In the genomic region with DNA sequence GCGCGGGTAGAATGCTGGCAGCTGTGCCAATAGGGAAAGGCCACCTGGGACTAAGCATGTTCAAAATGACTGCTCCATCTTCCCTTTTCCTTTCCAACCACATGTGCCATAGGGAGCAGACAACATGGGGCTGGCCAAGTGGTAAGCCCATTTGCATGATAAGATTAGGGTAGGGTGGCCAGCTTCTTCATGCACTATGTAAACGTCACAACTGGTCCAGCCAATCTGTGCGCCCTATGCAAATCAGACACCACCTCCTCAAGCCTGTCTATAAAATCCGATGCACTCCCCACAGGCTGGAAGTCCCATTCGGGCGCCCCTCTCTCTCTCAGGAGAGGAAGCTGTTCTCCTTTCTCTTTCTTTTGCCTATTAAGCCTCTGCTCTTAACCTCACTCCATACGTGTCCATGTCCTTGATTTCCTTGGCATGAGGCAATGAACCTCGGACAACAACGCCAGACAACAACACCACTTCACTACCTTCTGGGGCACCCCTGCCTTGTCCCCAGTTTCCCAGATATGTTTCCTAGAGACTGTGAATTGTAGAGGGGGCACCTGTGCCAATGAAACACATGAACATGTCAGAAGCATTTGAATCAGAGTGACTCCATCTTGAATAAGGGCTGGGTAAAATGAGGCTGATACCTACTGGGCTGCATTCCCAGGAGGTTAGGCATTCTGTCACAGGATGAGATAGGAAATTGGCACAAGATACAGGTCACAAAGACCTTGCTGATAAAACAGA, we compare ENCODE assay signal across 1 cellular context.
A peak's percentile ranks its signal among the peaks of the same experiment; 100 is the strongest.
TF ChIP-seq lines count a peak whose summit lies in the region.

No MANE protein-coding gene starts in this region.

TF ChIP-seq in K562, 482 proteins besides CTCF, POLR2A, EP300 and RAD21 (continued from another document and continues in another):
- TF ChIP-seq CEBPZ (IDR thresholded peaks at IDR 0.05; ENCODE audit: borderline replicate concordance, low read depth, low read length) = no peak
- peak; percentile 78; the same call in 1 of the 2 replicates for TF ChIP-seq BACH1 (tag; IDR thresholded peaks at IDR 0.05)
- TF ChIP-seq U2AF2 (optimal IDR thresholded peaks at IDR 0.05; ENCODE audit: low read depth, low read length) = no peak
- TF ChIP-seq SRF (CRISPR knock-in tag; IDR thresholded peaks at IDR 0.05) = no peak
- no peak for TF ChIP-seq ADNP (tag; IDR thresholded peaks at IDR 0.05)
- TF ChIP-seq ARHGAP35 (IDR thresholded peaks at IDR 0.05; ENCODE audit: partially characterized antibody) = no peak
- peak in 1 of 2 experiments; percentile 46; a peak in 1 of 4 replicates for TF ChIP-seq HDAC1 (IDR thresholded peaks at IDR 0.05)
- TF ChIP-seq HMGN3 (IDR thresholded peaks at IDR 0.05; ENCODE audit: borderline replicate concordance, extremely low read depth, insufficient read length, low read depth, low read length) = no peak
- 0 out of 2 replicates have a peak, but pooled peaks have one; percentile 10 for TF ChIP-seq ZNF24 (IDR thresholded peaks at IDR 0.05)
- peak; percentile 39; the same call in 1 of the 2 replicates for TF ChIP-seq MTA1 (IDR thresholded peaks at IDR 0.05; ENCODE audit: borderline replicate concordance)
- TF ChIP-seq NFIX (CRISPR knock-in tag; IDR thresholded peaks at IDR 0.05; ENCODE audit: low read depth) = no peak
- no peak for TF ChIP-seq ZNF609 (CRISPR knock-in tag; IDR thresholded peaks at IDR 0.05; ENCODE audit: borderline replicate concordance)
- no peak for TF ChIP-seq ZNF445 (CRISPR knock-in tag; IDR thresholded peaks at IDR 0.05; ENCODE audit: low read depth)
- TF ChIP-seq TCF7 (IDR thresholded peaks at IDR 0.05; ENCODE audit: borderline replicate concordance) = no peak
- no peak for TF ChIP-seq ZNF124 (CRISPR knock-in tag; IDR thresholded peaks at IDR 0.05)
- no peak for TF ChIP-seq ZNF133 (CRISPR knock-in tag; IDR thresholded peaks at IDR 0.05)
- no peak for TF ChIP-seq KLF16 (IDR thresholded peaks at IDR 0.05)
- TF ChIP-seq IRF9 (tag; IDR thresholded peaks at IDR 0.05) = 0 out of 2 replicates have a peak, but pooled peaks have one; percentile 29
- no peak for TF ChIP-seq SETDB1 (IDR thresholded peaks at IDR 0.05; ENCODE audit: low read length)
- TF ChIP-seq SMAD2 (IDR thresholded peaks at IDR 0.05; ENCODE audit: low read depth, low read length) = no peak
- TF ChIP-seq ZBTB43 (CRISPR knock-in tag; IDR thresholded peaks at IDR 0.05) = no peak
- TF ChIP-seq, protein P1, sequence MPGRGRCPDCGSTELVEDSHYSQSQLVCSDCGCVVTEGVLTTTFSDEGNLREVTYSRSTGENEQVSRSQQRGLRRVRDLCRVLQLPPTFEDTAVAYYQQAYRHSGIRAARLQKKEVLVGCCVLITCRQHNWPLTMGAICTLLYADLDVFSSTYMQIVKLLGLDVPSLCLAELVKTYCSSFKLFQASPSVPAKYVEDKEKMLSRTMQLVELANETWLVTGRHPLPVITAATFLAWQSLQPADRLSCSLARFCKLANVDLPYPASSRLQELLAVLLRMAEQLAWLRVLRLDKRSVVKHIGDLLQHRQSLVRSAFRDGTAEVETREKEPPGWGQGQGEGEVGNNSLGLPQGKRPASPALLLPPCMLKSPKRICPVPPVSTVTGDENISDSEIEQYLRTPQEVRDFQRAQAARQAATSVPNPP (IDR thresholded peaks at IDR 0.05; ENCODE audit: borderline replicate concordance, insufficient read depth, insufficient read length) = no peak
- TF ChIP-seq WHSC1 (IDR thresholded peaks at IDR 0.05; ENCODE audit: low read length) = no peak
- TF ChIP-seq HDAC2 (IDR thresholded peaks at IDR 0.05) = peak; percentile 17; the same call in 1 of the 2 replicates
- peak; percentile 22; the same call in 1 of the 2 replicates for TF ChIP-seq CREB1 (IDR thresholded peaks at IDR 0.05)
- TF ChIP-seq CREB1 (CRISPR knock-in tag; IDR thresholded peaks at IDR 0.05) = peak; percentile 70
- no peak for TF ChIP-seq MLX (CRISPR knock-in tag; conservative IDR thresholded peaks at IDR 0.05)
- no peak for TF ChIP-seq ZNF699 (CRISPR knock-in tag; IDR thresholded peaks at IDR 0.05; ENCODE audit: insufficient replicate concordance)
- TF ChIP-seq ZNF3 (CRISPR knock-in tag; IDR thresholded peaks at IDR 0.05) = no peak
- TF ChIP-seq ARID2 (IDR thresholded peaks at IDR 0.05) = no peak
- TF ChIP-seq TRIM28 (IDR thresholded peaks at IDR 0.05) = no peak
- TF ChIP-seq NFXL1 (CRISPR knock-in tag; IDR thresholded peaks at IDR 0.05) = 0 out of 2 replicates have a peak, but pooled peaks have one; percentile 19
- TF ChIP-seq, protein P2, sequence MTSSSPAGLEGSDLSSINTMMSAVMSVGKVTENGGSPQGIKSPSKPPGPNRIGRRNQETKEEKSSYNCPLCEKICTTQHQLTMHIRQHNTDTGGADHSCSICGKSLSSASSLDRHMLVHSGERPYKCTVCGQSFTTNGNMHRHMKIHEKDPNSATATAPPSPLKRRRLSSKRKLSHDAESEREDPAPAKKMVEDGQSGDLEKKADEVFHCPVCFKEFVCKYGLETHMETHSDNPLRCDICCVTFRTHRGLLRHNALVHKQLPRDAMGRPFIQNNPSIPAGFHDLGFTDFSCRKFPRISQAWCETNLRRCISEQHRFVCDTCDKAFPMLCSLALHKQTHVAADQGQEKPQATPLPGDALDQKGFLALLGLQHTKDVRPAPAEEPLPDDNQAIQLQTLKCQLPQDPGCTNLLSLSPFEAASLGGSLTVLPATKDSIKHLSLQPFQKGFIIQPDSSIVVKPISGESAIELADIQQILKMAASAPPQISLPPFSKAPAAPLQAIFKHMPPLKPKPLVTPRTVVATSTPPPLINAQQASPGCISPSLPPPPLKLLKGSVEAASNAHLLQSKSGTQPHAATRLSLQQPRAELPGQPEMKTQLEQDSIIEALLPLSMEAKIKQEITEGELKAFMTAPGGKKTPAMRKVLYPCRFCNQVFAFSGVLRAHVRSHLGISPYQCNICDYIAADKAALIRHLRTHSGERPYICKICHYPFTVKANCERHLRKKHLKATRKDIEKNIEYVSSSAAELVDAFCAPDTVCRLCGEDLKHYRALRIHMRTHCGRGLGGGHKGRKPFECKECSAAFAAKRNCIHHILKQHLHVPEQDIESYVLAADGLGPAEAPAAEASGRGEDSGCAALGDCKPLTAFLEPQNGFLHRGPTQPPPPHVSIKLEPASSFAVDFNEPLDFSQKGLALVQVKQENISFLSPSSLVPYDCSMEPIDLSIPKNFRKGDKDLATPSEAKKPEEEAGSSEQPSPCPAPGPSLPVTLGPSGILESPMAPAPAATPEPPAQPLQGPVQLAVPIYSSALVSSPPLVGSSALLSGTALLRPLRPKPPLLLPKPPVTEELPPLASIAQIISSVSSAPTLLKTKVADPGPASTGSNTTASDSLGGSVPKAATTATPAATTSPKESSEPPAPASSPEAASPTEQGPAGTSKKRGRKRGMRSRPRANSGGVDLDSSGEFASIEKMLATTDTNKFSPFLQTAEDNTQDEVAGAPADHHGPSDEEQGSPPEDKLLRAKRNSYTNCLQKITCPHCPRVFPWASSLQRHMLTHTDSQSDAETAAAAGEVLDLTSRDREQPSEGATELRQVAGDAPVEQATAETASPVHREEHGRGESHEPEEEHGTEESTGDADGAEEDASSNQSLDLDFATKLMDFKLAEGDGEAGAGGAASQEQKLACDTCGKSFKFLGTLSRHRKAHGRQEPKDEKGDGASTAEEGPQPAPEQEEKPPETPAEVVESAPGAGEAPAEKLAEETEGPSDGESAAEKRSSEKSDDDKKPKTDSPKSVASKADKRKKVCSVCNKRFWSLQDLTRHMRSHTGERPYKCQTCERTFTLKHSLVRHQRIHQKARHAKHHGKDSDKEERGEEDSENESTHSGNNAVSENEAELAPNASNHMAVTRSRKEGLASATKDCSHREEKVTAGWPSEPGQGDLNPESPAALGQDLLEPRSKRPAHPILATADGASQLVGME (CRISPR knock-in tag; IDR thresholded peaks at IDR 0.05) = no peak
- TF ChIP-seq ZNF324 (CRISPR knock-in tag; IDR thresholded peaks at IDR 0.05) = no peak
- TF ChIP-seq ZNF655 (CRISPR knock-in tag; IDR thresholded peaks at IDR 0.05) = no peak
- no peak for TF ChIP-seq ZKSCAN1 (IDR thresholded peaks at IDR 0.05; ENCODE audit: low read depth, low read length)
- no peak for TF ChIP-seq ZBED1 (IDR thresholded peaks at IDR 0.05)
- TF ChIP-seq CAMTA2 (CRISPR knock-in tag; conservative IDR thresholded peaks at IDR 0.05) = no peak
- TF ChIP-seq ZNF57 (CRISPR knock-in tag; IDR thresholded peaks at IDR 0.05) = no peak
